ENCODE assay signal across 10 cellular contexts in the genomic region with DNA sequence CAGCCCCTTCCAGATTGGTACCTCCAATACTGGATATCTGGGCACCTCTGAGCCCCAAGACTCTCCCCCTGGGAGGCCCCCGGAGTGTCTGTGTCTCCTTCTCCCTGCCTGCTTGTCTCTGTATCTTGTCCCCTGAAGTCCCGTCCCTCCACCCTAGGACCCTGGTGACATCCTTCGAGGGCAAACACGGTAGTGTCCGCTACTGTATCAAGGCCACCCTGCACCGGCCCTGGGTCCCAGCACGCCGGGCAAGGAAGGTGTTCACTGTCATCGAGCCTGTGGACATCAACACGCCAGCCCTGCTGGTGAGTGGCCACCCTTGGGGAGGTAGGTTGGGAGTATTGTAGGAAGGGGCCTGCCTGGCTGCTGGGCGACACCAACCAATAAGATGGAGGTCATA. TPM values are rescaled to one million over a fixed set of nuclear protein-coding genes. Genes with fewer than 3 reads are reported as not detected.
DNase-seq lines count a peak whose midpoint lies in the region; ATAC-seq and TF ChIP-seq lines count a peak whose summit lies in the region.
"Had no signal": no experiment of that assay in that cellular context is flagged by ENCODE, and none has a peak within 500 bp of the region (broad histone marks: within the 10 kb centered on the region; RNA-seq: fewer than 3 reads in every experiment).

No MANE protein-coding gene starts in this region.

- H3K36me3 Mint-ChIP-seq in H9 (ENCODE audit: insufficient read depth in 1 of 3, low read depth in 3 of 3) = peaks cover 2 to 18% (median 13%) of the 10 kb centered on the region in 3 experiments
- H3K36me3 Mint-ChIP-seq in activated T-helper 17 cell treated with anti-CD3 and anti-CD28 coated beads, Interleukin-2, amount 50 U/mL, for 72 hours (ENCODE audit: low read depth) = peaks cover 82% of the 10 kb centered on the region
- peaks cover 7 to 20% (median 7%) of the 10 kb centered on the region in 3 donors for H3K36me3 Mint-ChIP-seq in immature natural killer cell
- H3K36me3 Mint-ChIP-seq in stimulated activated effector memory CD8-positive, alpha-beta T cell treated with anti-CD3 and anti-CD28 coated beads, Interleukin-12 subunit alpha, Interleukin-12 subunit beta, amount 100 ng/mL, for 72 hours = peaks cover 89% of the 10 kb centered on the region

- no peak overlapping the region for H4K91ac ChIP-seq in H9 (ENCODE audit: insufficient read length, low read depth, low read length)

- H2BK15ac ChIP-seq in H9 (ENCODE audit: low read depth, low read length) = no peak overlapping the region

- H4K8ac ChIP-seq in H9 (replicated peaks; ENCODE audit: insufficient read length, low read depth, low read length) = no peak overlapping the region

- no peaks in the 10 kb centered on the region for H3K79me1 ChIP-seq in H9 (ENCODE audit: insufficient read depth, low read depth, low read length, poor library complexity, severe bottlenecking)

- H3K23me2 ChIP-seq in H9 (ENCODE audit: insufficient read length, low read depth, low read length, poor library complexity, severe bottlenecking) = peaks cover 8% of the 10 kb centered on the region

- H3K18ac ChIP-seq in H9 (ENCODE audit: insufficient read length, low read depth, low read length) = no peak overlapping the region

- no peak overlapping the region for H2BK20ac ChIP-seq in H9 (ENCODE audit: low read depth, low read length, poor library complexity, severe bottlenecking)

- no peaks in the 10 kb centered on the region for H3K9me3 ChIP-seq in H9 (ENCODE audit: control insufficient read depth, low read depth, low read length)

- H2BK5ac ChIP-seq in H9 (ENCODE audit: insufficient read length, low read length) = no peak overlapping the region

- H3K14ac ChIP-seq in H9 (ENCODE audit: insufficient read depth, low read length) = no peak overlapping the region

- peak overlapping the region; percentile 30 to 68; a peak in 3 of 5 replicates for H3K4me3 Mint-ChIP-seq in H9
- H3K4me3 Mint-ChIP-seq in activated T-helper 17 cell treated with anti-CD3 and anti-CD28 coated beads, Interleukin-2, amount 50 U/mL, for 72 hours = peak overlapping the region; percentile 83
- peak overlapping the region; percentile 49 to 76 (median 69) for H3K4me3 Mint-ChIP-seq in immature natural killer cell
- peak overlapping the region; percentile 84 for H3K4me3 Mint-ChIP-seq in stimulated activated effector memory CD8-positive, alpha-beta T cell treated with anti-CD3 and anti-CD28 coated beads, Interleukin-12 subunit alpha, Interleukin-12 subunit beta, amount 100 ng/mL, for 72 hours

- H3K23ac ChIP-seq in H9 (ENCODE audit: insufficient read length, low read depth, low read length) = no peak overlapping the region

- no peaks in the 10 kb centered on the region for H3K27me3 ChIP-seq in H9 (ENCODE audit: insufficient read depth, low read length)

- H3K4ac ChIP-seq in H9 (ENCODE audit: low read depth, low read length) = no peak overlapping the region

- H2AFZ ChIP-seq in H9 (ENCODE audit: low read length) = no peak overlapping the region

- no peak overlapping the region for H3K56ac ChIP-seq in H9 (ENCODE audit: insufficient read length, low read depth, low read length)

- ATAC-seq in activated T-helper 17 cell treated with anti-CD3 and anti-CD28 coated beads, Interleukin-2, amount 50 U/mL, for 72 hours (replicated peaks) = no peak
- no peak for ATAC-seq in stimulated activated effector memory CD8-positive, alpha-beta T cell treated with anti-CD3 and anti-CD28 coated beads, Interleukin-12 subunit alpha, Interleukin-12 subunit beta, amount 100 ng/mL, for 72 hours
- ATAC-seq in HG03039 (IDR thresholded peaks at IDR 0.05; ENCODE audit: unreplicated experiment) = no peak

- no peak for TF ChIP-seq CTCF in H9 (conservative IDR thresholded peaks at IDR 0.05)
- TF ChIP-seq CTCF in GM20000 (IDR thresholded peaks at IDR 0.05; ENCODE audit: extremely low read depth, missing control alignments) = no peak

- H3K79me2 ChIP-seq in H9 (ENCODE audit: insufficient read depth, low read length) = no peaks in the 10 kb centered on the region

- H2AK5ac ChIP-seq in H9 (ENCODE audit: insufficient read length, low read length) = no peak overlapping the region

- no peak overlapping the region for H2BK120ac ChIP-seq in H9 (ENCODE audit: low read depth, low read length, poor library complexity, severe bottlenecking)

- H3T11ph ChIP-seq in H9 (ENCODE audit: low read length) = no peak overlapping the region

- H3K9me3 Mint-ChIP-seq in H9 (peaks cover 3 to 6% of the 10 kb centered on the region in 2 experiments), immature natural killer cell (no peaks in the 10 kb centered on the region)
- H3K9me3 Mint-ChIP-seq in activated T-helper 17 cell treated with anti-CD3 and anti-CD28 coated beads, Interleukin-2, amount 50 U/mL, for 72 hours = no peaks in the 10 kb centered on the region
- no peaks in the 10 kb centered on the region for H3K9me3 Mint-ChIP-seq in stimulated activated effector memory CD8-positive, alpha-beta T cell treated with anti-CD3 and anti-CD28 coated beads, Interleukin-12 subunit alpha, Interleukin-12 subunit beta, amount 100 ng/mL, for 72 hours

- H3K4me1 ChIP-seq in H9 (ENCODE audit: insufficient read depth, low read length) = no peaks in the 10 kb centered on the region

- peaks cover 4 to 12% of the 10 kb centered on the region in 2 experiments for H3K4me1 Mint-ChIP-seq in H9
- H3K4me1 Mint-ChIP-seq in activated T-helper 17 cell treated with anti-CD3 and anti-CD28 coated beads, Interleukin-2, amount 50 U/mL, for 72 hours = peaks cover 18% of the 10 kb centered on the region
- peaks cover 27% of the 10 kb centered on the region in 2 donors for H3K4me1 Mint-ChIP-seq in immature natural killer cell
- H3K4me1 Mint-ChIP-seq in stimulated activated effector memory CD8-positive, alpha-beta T cell treated with anti-CD3 and anti-CD28 coated beads, Interleukin-12 subunit alpha, Interleukin-12 subunit beta, amount 100 ng/mL, for 72 hours = peaks cover 37% of the 10 kb centered on the region

- no peaks in the 10 kb centered on the region for H4K20me1 ChIP-seq in H9 (ENCODE audit: control insufficient read depth, insufficient read depth, insufficient read length)

- no peak overlapping the region for H3K27ac Mint-ChIP-seq in H9
- H3K27ac Mint-ChIP-seq in activated T-helper 17 cell treated with anti-CD3 and anti-CD28 coated beads, Interleukin-2, amount 50 U/mL, for 72 hours = peak overlapping the region; percentile 89
- peak overlapping the region; percentile 34 to 85 (median 66) for H3K27ac Mint-ChIP-seq in immature natural killer cell
- peak overlapping the region; percentile 60 for H3K27ac Mint-ChIP-seq in stimulated activated effector memory CD8-positive, alpha-beta T cell treated with anti-CD3 and anti-CD28 coated beads, Interleukin-12 subunit alpha, Interleukin-12 subunit beta, amount 100 ng/mL, for 72 hours

- H3K27me3 Mint-ChIP-seq in H9 (ENCODE audit: low read depth) = peaks cover 3% of the 10 kb centered on the region
- no peaks in the 10 kb centered on the region for H3K27me3 Mint-ChIP-seq in activated T-helper 17 cell treated with anti-CD3 and anti-CD28 coated beads, Interleukin-2, amount 50 U/mL, for 72 hours
- H3K27me3 Mint-ChIP-seq in immature natural killer cell (ENCODE audit: low read depth in 3 of 3) = peaks cover 5 to 20% (median 9%) of the 10 kb centered on the region in 3 donors

- DNase-seq in H9 = no peak
- DNase-seq in immature natural killer cell = no peak
- no peak for DNase-seq in stimulated activated effector memory CD8-positive, alpha-beta T cell treated with anti-CD3 and anti-CD28 coated beads, Interleukin-12 subunit alpha, Interleukin-12 subunit beta, amount 100 ng/mL, for 72 hours (ENCODE audit: low spot score in 2 of 2)
- no peak for DNase-seq in DMS79 treated with DMSO at 0.1 percent for 48 hours (lab: John Stamatoyannopoulos, UW)
- no peak for DNase-seq in NCI-H1417 treated with DMSO at 0.1 percent for 48 hours (lab: John Stamatoyannopoulos, UW)
- no peak for DNase-seq in GM20000 (ENCODE audit: low spot score)
- DNase-seq: kidney glomerular epithelial cell, NCI-H345 had no signal

- no peak overlapping the region for H3K4me2 ChIP-seq in H9 (ENCODE audit: insufficient read depth, insufficient read length, low read length)

- WGBS in H9 (ENCODE audit: extremely low coverage, insufficient read length, low lambda C conversion rate) = no CpG with 5 or more reads among the region's 11 CpGs

- H3K9ac ChIP-seq in H9 (ENCODE audit: extremely low read depth, insufficient read length, low read length) = no peak overlapping the region

- H2BK12ac ChIP-seq in H9 (ENCODE audit: insufficient read length, low read depth, low read length) = no peak overlapping the region

- no peak overlapping the region for H3K27ac ChIP-seq in H9 (ENCODE audit: insufficient read length, low read depth, low read length)

- no peak overlapping the region for H4K5ac ChIP-seq in H9 (ENCODE audit: insufficient read length, low read depth, low read length)

RNA-seq across cellular contexts. Expression of a gene that starts 0.8 kb away (rescaled TPM):
- 9.5 and 10.5 TPM in 2 replicates for total RNA-seq in H9 (2021)
- total RNA-seq in activated T-helper 17 cell treated with anti-CD3 and anti-CD28 coated beads, Interleukin-2, amount 50 U/mL, for 72 hours = 10 to 100 TPM; 32.0 to 98.0 TPM
- 10 to 100 TPM; 31.4 to 39.2 (median 38.6) TPM for polyA plus RNA-seq in immature natural killer cell

RNA-seq across cellular contexts. Expression of a gene that starts 41.9 kb away (rescaled TPM):
- 8.4 and 9.2 TPM in 2 replicates for total RNA-seq in H9 (2021)
- under 1 TPM; 0.50 to 0.61 TPM for total RNA-seq in activated T-helper 17 cell treated with anti-CD3 and anti-CD28 coated beads, Interleukin-2, amount 50 U/mL, for 72 hours
- polyA plus RNA-seq in immature natural killer cell = not detected

Comparison
In these comparisons a context has a peak if more than half of its experiments do, and no peak if none do; other contexts are left out.
1. H3K27ac Mint-ChIP-seq: peak in activated T-helper 17 cell treated with anti-CD3 and anti-CD28 coated beads, Interleukin-2, amount 50 U/mL, for 72 hours (single experiment), immature natural killer cell (6 of 6) and stimulated activated effector memory CD8-positive, alpha-beta T cell treated with anti-CD3 and anti-CD28 coated beads, Interleukin-12 subunit alpha, Interleukin-12 subunit beta, amount 100 ng/mL, for 72 hours (single experiment); none in H9 (0 of 3).
2. Peak in every context shown above with its lines, with median percentiles within 50 percentile points of each other: H3K4me3 Mint-ChIP-seq.